ENCODE assay signal across 10 cellular contexts in the genomic region with DNA sequence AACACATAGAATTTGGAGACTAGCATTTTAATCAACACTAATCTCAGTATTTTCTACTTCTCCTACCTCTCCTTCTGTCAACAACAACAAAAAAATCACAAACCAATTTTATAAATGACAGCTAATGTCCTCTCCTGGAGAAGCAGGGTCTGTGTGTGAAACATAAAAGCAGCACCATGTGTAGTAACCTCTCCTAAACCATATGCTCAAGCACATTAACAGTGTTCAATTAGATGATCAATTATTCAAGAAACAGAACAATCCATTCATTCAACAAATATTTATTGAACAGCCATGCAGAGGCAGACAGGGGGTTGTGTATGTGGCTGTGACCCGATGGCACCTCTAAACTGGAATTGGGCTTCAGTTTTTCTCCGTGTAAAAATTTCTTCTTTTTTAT. TPM values are rescaled to one million over a fixed set of nuclear protein-coding genes. Genes with fewer than 3 reads are reported as not detected.
A peak's percentile ranks its signal among the peaks of the same experiment; 100 is the strongest.
DNase-seq lines count a peak whose midpoint lies in the region; ATAC-seq and TF ChIP-seq lines count a peak whose summit lies in the region.
"Had no signal": no experiment of that assay in that cellular context is flagged by ENCODE, and none has a peak within 500 bp of the region (broad histone marks: within the 10 kb centered on the region; RNA-seq: fewer than 3 reads in every experiment).

No MANE protein-coding gene starts in this region.

- no peaks in the 10 kb centered on the region for H3K9me3 ChIP-seq in MM.1S (replicated peaks; ENCODE audit: insufficient read depth, low read length)
- no peaks in the 10 kb centered on the region for H3K9me3 ChIP-seq in fibroblast of lung (ENCODE audit: control insufficient read depth, insufficient read depth, low read depth, low read length)

- H3K4me1 ChIP-seq in MM.1S (ENCODE audit: low read length) (no peaks in the 10 kb centered on the region), fibroblast of lung (ENCODE audit: control insufficient read depth, extremely low read depth, insufficient read depth, low read length) (no peaks in the 10 kb centered on the region)

- H3K4me2 ChIP-seq in MM.1S (ENCODE audit: low read depth, low read length) (peak overlapping the region; percentile 85), fibroblast of lung (ENCODE audit: extremely low read depth, insufficient read depth, low read length) (peak overlapping the region; percentile 83)

- H4K20me1 ChIP-seq in MM.1S (ENCODE audit: insufficient read depth, low read length) (no peaks in the 10 kb centered on the region), fibroblast of lung (ENCODE audit: control insufficient read depth, extremely low read depth, insufficient read depth, low read length) (no peaks in the 10 kb centered on the region)

- no peak for TF ChIP-seq CTCF in MM.1S (IDR thresholded peaks at IDR 0.05; ENCODE audit: low read length)
- no peak for TF ChIP-seq CTCF in fibroblast of lung (conservative IDR thresholded peaks at IDR 0.05 in 1 of 2, IDR thresholded peaks at IDR 0.05 in 1 of 2; ENCODE audit: low read depth in 1 of 2, low read length in 2 of 2)
- TF ChIP-seq CTCF in progenitor cell of endocrine pancreas (IDR thresholded peaks at IDR 0.05; ENCODE audit: unreplicated experiment) = no peak

- H3K27ac Mint-ChIP-seq in progenitor cell of endocrine pancreas = no peak overlapping the region

- H3K27me3 ChIP-seq in MM.1S (replicated peaks; ENCODE audit: insufficient read depth, low read length) = no peaks in the 10 kb centered on the region
- H3K27me3 ChIP-seq in fibroblast of lung (ENCODE audit: control insufficient read depth, insufficient read depth, low read length) = no peaks in the 10 kb centered on the region

- H3K4me3 ChIP-seq in GM08714 (ENCODE audit: low read length) (peak overlapping the region; percentile 49; the same call in 1 of the 2 replicates), MM.1S (ENCODE audit: low read length) (peak overlapping the region; percentile 49), fibroblast of lung (replicated peaks in 1 of 4; ENCODE audit: control extremely low read depth in 1 of 4, insufficient read depth in 1 of 4, low read depth in 3 of 4, low read length in 4 of 4) (peak overlapping the region; percentile 34 to 79 (median 47))

- H3K9me3 Mint-ChIP-seq in progenitor cell of endocrine pancreas (ENCODE audit: low read depth) = no peaks in the 10 kb centered on the region

- no peaks in the 10 kb centered on the region for H3K36me3 Mint-ChIP-seq in progenitor cell of endocrine pancreas (ENCODE audit: insufficient read depth)

- peaks cover 63% of the 10 kb centered on the region for H3K27me3 Mint-ChIP-seq in progenitor cell of endocrine pancreas

- H3K9ac ChIP-seq in MM.1S (ENCODE audit: low read length) (no peak overlapping the region), fibroblast of lung (ENCODE audit: insufficient read depth, low read length) (no peak overlapping the region)

- H3K4me3 Mint-ChIP-seq in progenitor cell of endocrine pancreas (ENCODE audit: low read depth) = peak overlapping the region; percentile 64

- H3K4me1 Mint-ChIP-seq in progenitor cell of endocrine pancreas (ENCODE audit: low read depth) = peaks cover 6% of the 10 kb centered on the region

- no peaks in the 10 kb centered on the region for H3F3A ChIP-seq in MM.1S (ENCODE audit: insufficient read depth, low read length)

- no peaks in the 10 kb centered on the region for H3K36me3 ChIP-seq in MM.1S (replicated peaks; ENCODE audit: insufficient read depth, low read length)
- no peaks in the 10 kb centered on the region for H3K36me3 ChIP-seq in fibroblast of lung (ENCODE audit: control insufficient read depth, insufficient read depth, low read length)

- ATAC-seq in GM21447 (IDR thresholded peaks at IDR 0.05; ENCODE audit: unreplicated experiment) = no peak

- 0 out of 2 replicates have a peak overlapping the region, but pooled peaks have one; percentile 14 for H2AFZ ChIP-seq in MM.1S (ENCODE audit: low read length)
- no peak overlapping the region for H2AFZ ChIP-seq in fibroblast of lung (ENCODE audit: low read length)

- no peaks in the 10 kb centered on the region for H3K79me2 ChIP-seq in MM.1S (ENCODE audit: low read length)
- peaks cover 12% of the 10 kb centered on the region for H3K79me2 ChIP-seq in fibroblast of lung (ENCODE audit: control insufficient read depth, insufficient read depth, low read length)

- DNase-seq in MM.1S = no peak
- no peak for DNase-seq in fibroblast of lung (ENCODE audit: low read depth in 2 of 2)
- DNase-seq in progenitor cell of endocrine pancreas (ENCODE audit: low spot score, unreplicated experiment) = no peak
- DNase-seq in COLO829 (ENCODE audit: low spot score) = no peak
- DNase-seq in NOMO-1 treated with dmso at 0.1 percent for 144 hours (lab: John Stamatoyannopoulos, UW; ENCODE audit: unreplicated experiment) = no peak
- DNase-seq: activated CD4-positive, CD25-positive, alpha-beta regulatory T cell; OCI-M1 had no signal

- H3K9me2 ChIP-seq in MM.1S (replicated peaks; ENCODE audit: insufficient read depth, low read length) = no peaks in the 10 kb centered on the region

- H3K27ac ChIP-seq in MM.1S (ENCODE audit: low read length) (no peak overlapping the region), fibroblast of lung (ENCODE audit: insufficient read depth, low read length) (no peak overlapping the region)

RNA-seq across cellular contexts. Expression of gene FMN2, which starts 0.5 kb away (rescaled TPM):
- total RNA-seq in fibroblast of lung (1.5 and 13.7 TPM in 2 replicates), progenitor cell of endocrine pancreas (2.3 and 3.2 TPM in 2 replicates)
- 8.0 and 15.2 TPM in 2 replicates for polyA plus RNA-seq in fibroblast of lung
- polyA plus RNA-seq in fibroblast of lung (2012) = 7.6 and 11.8 TPM in 2 replicates
- polyA minus RNA-seq in fibroblast of lung (ENCODE audit: low replicate concordance) = 2.2 and 2.6 TPM in 2 replicates
- total RNA-seq: G401 had no signal
